9 cellular contexts compared by ENCODE assay signal in the genomic region with DNA sequence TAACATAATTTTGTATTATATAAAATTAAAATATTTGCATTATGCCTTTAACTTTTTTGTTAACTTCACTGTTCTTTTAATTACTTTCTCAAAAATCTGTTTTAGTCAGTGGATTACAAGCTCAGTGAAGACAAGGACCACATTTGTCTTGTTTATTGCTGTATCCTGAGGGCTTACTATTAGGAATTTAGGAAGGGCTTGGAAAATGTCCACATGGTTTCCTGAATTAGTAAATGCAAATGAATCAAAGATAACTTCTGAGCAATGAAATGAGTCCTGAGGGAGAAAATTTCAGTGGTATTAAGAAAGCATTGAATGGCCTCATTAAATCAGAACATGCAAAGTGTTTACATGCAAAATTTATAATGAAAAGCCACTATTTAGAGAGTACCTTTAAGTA.
"Had no signal": no experiment of that assay in that cellular context is flagged by ENCODE, and none has a peak within 500 bp of the region (broad histone marks: within the 10 kb centered on the region; RNA-seq: fewer than 3 reads in every experiment).

No MANE protein-coding gene starts in this region.

- H3K36me3 ChIP-seq: HAP-1 had no signal

- H3K4me3 ChIP-seq: GM23338, HAP-1 had no signal

- ATAC-seq: GM23338, HCT116, HepG2 had no signal

- H3K27ac ChIP-seq: HL-60, KMS-11 had no signal

- H3K4me1 ChIP-seq: HAP-1 had no signal

- DNase-seq: H7, HFFc6, KBM-7 had no signal

- H3K9me3 ChIP-seq: HAP-1 had no signal

- H3K9ac ChIP-seq: KMS-11 had no signal

- H3K4me2 ChIP-seq: GM23338, KMS-11 had no signal
